In the genomic region with DNA sequence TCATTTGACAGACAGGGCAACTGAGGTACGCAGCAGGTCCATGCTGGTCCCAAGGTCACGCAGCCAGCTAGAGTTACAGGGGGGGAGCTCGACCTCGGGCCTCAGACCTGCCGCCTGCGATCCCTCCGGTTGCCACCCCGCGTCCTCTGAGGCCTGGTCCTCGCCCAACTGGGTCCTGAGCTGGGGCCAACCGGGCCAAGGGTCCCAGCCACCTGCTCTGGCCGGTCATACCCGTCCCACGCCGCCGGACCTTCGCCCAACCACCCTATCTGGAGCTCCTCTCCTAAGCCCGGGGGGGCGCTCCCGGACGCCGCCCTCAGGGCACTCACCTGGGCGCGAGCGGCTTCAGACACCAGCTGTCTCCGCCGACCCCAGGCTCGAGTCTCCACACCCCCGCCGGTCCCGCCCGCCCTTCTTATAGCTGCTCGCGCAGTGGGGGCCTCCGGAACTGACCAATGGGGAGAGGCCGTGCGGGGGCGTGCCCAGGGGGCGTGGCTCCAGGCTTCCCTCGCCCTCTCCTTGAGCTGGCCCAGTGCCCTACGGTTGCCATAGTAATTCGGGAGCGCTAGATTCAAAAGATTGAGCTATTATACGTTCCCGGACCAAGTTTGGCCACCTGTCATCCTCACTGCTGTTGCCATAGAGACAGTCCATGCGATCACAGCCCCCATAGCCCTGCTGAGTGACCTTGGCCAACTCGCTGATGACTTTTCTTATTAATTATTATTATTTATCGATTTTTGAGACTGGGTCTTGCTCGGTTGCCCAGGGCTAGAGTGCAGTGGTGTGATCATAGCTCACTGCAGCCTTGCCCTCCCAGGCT, we compare ENCODE assay signal across 1 cellular context.
TF ChIP-seq lines count a peak whose summit lies in the region.

PLIN5 (minus strand) TSS at position 389 of the 823 bp plus-strand sequence. CDS start 1,150 bp downstream, outside the sequence.

TF ChIP-seq in K562, 482 proteins besides CTCF, POLR2A, EP300 and RAD21 (continued from another document and continues in another):
- TF ChIP-seq, protein P1, sequence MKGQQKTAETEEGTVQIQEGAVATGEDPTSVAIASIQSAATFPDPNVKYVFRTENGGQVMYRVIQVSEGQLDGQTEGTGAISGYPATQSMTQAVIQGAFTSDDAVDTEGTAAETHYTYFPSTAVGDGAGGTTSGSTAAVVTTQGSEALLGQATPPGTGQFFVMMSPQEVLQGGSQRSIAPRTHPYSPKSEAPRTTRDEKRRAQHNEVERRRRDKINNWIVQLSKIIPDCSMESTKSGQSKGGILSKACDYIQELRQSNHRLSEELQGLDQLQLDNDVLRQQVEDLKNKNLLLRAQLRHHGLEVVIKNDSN (CRISPR knock-in tag; IDR thresholded peaks at IDR 0.05): peak; percentile 34; the same call in 1 of the 2 replicates
- TF ChIP-seq ZNF449 (CRISPR knock-in tag; IDR thresholded peaks at IDR 0.05) (no peak), ADNP (tag; IDR thresholded peaks at IDR 0.05) (no peak), TGIF2 (CRISPR knock-in tag; IDR thresholded peaks at IDR 0.05) (no peak), RBM22 (IDR thresholded peaks at IDR 0.05; ENCODE audit: low read depth, low read length, poor library complexity, severe bottlenecking) (no peak), ARID2 (IDR thresholded peaks at IDR 0.05) (no peak), HDAC1 (IDR thresholded peaks at IDR 0.05) (no peak), MXI1 (IDR thresholded peaks at IDR 0.05; ENCODE audit: low read depth, low read length) (peak; percentile 54; the same call in 1 of the 2 replicates), COPS2 (conservative IDR thresholded peaks at IDR 0.05) (no peak), ZKSCAN3 (CRISPR knock-in tag; IDR thresholded peaks at IDR 0.05) (no peak), RAD51 (IDR thresholded peaks at IDR 0.05; ENCODE audit: borderline replicate concordance, low read depth) (no peak), ZNF384 (IDR thresholded peaks at IDR 0.05; ENCODE audit: low read depth, low read length) (no peak), ZNF785 (CRISPR knock-in tag; IDR thresholded peaks at IDR 0.05) (no peak), POU5F1 (IDR thresholded peaks at IDR 0.05; ENCODE audit: borderline replicate concordance, low read depth, low read length, partially characterized antibody) (no peak), HOXB6 (CRISPR knock-in tag; IDR thresholded peaks at IDR 0.05; ENCODE audit: borderline replicate concordance) (no peak), XRCC3 (IDR thresholded peaks at IDR 0.05) (no peak), SNIP1 (IDR thresholded peaks at IDR 0.05; ENCODE audit: low read depth) (no peak), ARID4B (CRISPR knock-in tag; IDR thresholded peaks at IDR 0.05) (0 out of 2 replicates have a peak, but pooled peaks have one; percentile 28), PPARD (CRISPR knock-in tag; IDR thresholded peaks at IDR 0.05) (no peak), BCL6 (CRISPR knock-in tag; IDR thresholded peaks at IDR 0.05) (no peak), CAMTA2 (CRISPR knock-in tag; conservative IDR thresholded peaks at IDR 0.05) (no peak), NFRKB (IDR thresholded peaks at IDR 0.05; ENCODE audit: low read depth) (no peak), SMARCA4 (IDR thresholded peaks at IDR 0.05) (no peak), BCLAF1 (IDR thresholded peaks at IDR 0.05; ENCODE audit: borderline replicate concordance in 1 of 2, control insufficient read depth in 1 of 2, low read depth in 2 of 2, low read length in 1 of 2) (no peak), PCBP1 (IDR thresholded peaks at IDR 0.05; ENCODE audit: low read depth, low read length, poor library complexity, severe bottlenecking) (peak; percentile 55), RBBP5 (IDR thresholded peaks at IDR 0.05; ENCODE audit: borderline replicate concordance, insufficient read depth, low read length, poor library complexity, severe bottlenecking) (no peak), ZKSCAN8 (CRISPR knock-in tag; IDR thresholded peaks at IDR 0.05) (no peak), KLF13 (tag; IDR thresholded peaks at IDR 0.05; ENCODE audit: borderline replicate concordance, low read depth) (peak; percentile 59; the same call in 1 of the 2 replicates), E4F1 (CRISPR knock-in tag; IDR thresholded peaks at IDR 0.05; ENCODE audit: borderline replicate concordance) (no peak), ZNF12 (CRISPR knock-in tag; IDR thresholded peaks at IDR 0.05) (0 out of 2 replicates have a peak, but pooled peaks have one; percentile 25)
- TF ChIP-seq, protein P2, sequence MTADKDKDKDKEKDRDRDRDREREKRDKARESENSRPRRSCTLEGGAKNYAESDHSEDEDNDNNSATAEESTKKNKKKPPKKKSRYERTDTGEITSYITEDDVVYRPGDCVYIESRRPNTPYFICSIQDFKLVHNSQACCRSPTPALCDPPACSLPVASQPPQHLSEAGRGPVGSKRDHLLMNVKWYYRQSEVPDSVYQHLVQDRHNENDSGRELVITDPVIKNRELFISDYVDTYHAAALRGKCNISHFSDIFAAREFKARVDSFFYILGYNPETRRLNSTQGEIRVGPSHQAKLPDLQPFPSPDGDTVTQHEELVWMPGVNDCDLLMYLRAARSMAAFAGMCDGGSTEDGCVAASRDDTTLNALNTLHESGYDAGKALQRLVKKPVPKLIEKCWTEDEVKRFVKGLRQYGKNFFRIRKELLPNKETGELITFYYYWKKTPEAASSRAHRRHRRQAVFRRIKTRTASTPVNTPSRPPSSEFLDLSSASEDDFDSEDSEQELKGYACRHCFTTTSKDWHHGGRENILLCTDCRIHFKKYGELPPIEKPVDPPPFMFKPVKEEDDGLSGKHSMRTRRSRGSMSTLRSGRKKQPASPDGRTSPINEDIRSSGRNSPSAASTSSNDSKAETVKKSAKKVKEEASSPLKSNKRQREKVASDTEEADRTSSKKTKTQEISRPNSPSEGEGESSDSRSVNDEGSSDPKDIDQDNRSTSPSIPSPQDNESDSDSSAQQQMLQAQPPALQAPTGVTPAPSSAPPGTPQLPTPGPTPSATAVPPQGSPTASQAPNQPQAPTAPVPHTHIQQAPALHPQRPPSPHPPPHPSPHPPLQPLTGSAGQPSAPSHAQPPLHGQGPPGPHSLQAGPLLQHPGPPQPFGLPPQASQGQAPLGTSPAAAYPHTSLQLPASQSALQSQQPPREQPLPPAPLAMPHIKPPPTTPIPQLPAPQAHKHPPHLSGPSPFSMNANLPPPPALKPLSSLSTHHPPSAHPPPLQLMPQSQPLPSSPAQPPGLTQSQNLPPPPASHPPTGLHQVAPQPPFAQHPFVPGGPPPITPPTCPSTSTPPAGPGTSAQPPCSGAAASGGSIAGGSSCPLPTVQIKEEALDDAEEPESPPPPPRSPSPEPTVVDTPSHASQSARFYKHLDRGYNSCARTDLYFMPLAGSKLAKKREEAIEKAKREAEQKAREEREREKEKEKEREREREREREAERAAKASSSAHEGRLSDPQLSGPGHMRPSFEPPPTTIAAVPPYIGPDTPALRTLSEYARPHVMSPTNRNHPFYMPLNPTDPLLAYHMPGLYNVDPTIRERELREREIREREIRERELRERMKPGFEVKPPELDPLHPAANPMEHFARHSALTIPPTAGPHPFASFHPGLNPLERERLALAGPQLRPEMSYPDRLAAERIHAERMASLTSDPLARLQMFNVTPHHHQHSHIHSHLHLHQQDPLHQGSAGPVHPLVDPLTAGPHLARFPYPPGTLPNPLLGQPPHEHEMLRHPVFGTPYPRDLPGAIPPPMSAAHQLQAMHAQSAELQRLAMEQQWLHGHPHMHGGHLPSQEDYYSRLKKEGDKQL (CRISPR knock-in tag; IDR thresholded peaks at IDR 0.05; ENCODE audit: borderline replicate concordance): no peak
- TF ChIP-seq, protein P3, sequence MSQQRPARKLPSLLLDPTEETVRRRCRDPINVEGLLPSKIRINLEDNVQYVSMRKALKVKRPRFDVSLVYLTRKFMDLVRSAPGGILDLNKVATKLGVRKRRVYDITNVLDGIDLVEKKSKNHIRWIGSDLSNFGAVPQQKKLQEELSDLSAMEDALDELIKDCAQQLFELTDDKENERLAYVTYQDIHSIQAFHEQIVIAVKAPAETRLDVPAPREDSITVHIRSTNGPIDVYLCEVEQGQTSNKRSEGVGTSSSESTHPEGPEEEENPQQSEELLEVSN (IDR thresholded peaks at IDR 0.05; ENCODE audit: borderline replicate concordance in 1 of 2, extremely low read depth in 1 of 2, insufficient read depth in 1 of 2, insufficient read length in 1 of 2, low read depth in 1 of 2, low read length in 1 of 2, poor library complexity in 1 of 2, severe bottlenecking in 1 of 2): peak in 1 of 2 experiments; percentile 58
- TF ChIP-seq, protein P4, sequence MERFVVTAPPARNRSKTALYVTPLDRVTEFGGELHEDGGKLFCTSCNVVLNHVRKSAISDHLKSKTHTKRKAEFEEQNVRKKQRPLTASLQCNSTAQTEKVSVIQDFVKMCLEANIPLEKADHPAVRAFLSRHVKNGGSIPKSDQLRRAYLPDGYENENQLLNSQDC (CRISPR knock-in tag; IDR thresholded peaks at IDR 0.05): no peak
- TF ChIP-seq, protein P5, sequence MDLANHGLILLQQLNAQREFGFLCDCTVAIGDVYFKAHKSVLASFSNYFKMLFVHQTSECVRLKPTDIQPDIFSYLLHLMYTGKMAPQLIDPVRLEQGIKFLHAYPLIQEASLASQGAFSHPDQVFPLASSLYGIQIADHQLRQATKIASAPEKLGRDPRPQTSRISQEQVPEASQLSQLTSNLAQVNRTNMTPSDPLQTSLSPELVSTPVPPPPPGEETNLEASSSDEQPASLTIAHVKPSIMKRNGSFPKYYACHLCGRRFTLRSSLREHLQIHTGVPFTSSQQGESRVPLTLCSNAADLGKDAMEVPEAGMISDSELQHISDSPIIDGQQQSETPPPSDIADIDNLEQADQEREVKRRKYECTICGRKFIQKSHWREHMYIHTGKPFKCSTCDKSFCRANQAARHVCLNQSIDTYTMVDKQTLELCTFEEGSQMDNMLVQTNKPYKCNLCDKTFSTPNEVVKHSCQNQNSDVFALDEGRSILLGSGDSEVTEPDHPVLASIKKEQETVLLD (IDR thresholded peaks at IDR 0.05): no peak
